ENCODE assay signal across 22 cellular contexts in the genomic region with DNA sequence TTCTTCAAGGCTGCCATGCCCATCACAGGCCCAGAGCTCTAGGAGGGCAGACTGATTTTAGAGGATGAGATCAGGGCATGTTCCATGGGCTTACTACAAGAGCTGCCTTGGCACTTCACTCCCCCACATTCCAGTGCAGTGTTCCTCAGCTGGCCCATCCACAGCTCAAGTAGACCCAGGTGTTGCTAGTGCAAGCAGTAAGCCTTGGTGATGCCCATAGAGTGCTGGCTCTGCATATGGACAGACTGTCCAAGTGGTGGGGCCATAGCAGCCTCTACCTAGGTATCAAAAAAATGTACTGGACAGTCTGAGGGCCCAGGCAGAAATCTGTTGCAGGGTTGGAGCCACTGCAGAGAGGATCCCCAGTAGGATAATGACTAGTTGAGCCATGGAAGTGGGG.
DNase-seq lines count a peak whose midpoint lies in the region; ATAC-seq and TF ChIP-seq lines count a peak whose summit lies in the region.
"Had no signal": no experiment of that assay in that cellular context is flagged by ENCODE, and none has a peak within 500 bp of the region (broad histone marks: within the 10 kb centered on the region; RNA-seq: fewer than 3 reads in every experiment).

No MANE protein-coding gene starts in this region.

- TF ChIP-seq POLR2A in gastroesophageal sphincter (IDR thresholded peaks at IDR 0.05) (no peak), tibial nerve (IDR thresholded peaks at IDR 0.05) (no peak)

- H3K27me3 ChIP-seq in heart right ventricle (no peaks in the 10 kb centered on the region), gastroesophageal sphincter (no peaks in the 10 kb centered on the region), tibial nerve (no peaks in the 10 kb centered on the region)
- H3K27me3 ChIP-seq: BLaER1 had no signal

- no peaks in the 10 kb centered on the region for H3K36me3 ChIP-seq in heart right ventricle
- H3K36me3 ChIP-seq in gastroesophageal sphincter: no peaks in the 10 kb centered on the region
- no peaks in the 10 kb centered on the region for H3K36me3 ChIP-seq in tibial nerve
- H3K36me3 ChIP-seq: BLaER1 had no signal

- H3K9me3 ChIP-seq in heart right ventricle (peaks cover 0 to 7% (median 0%) of the 10 kb centered on the region in 11 donors), gastroesophageal sphincter (peaks cover 0 to 4% (median 0%) of the 10 kb centered on the region in 3 donors), tibial nerve (peaks cover 0 to 10% (median 0%) of the 10 kb centered on the region in 4 donors)
- H3K9me3 ChIP-seq: BLaER1 had no signal

- no peaks in the 10 kb centered on the region for H3K4me1 Mint-ChIP-seq in stimulated activated memory B cell treated with anti-CD40 and anti-IgM and Interleukin-4, amounts not matched to agents 10 μg/mL and 1 μg/mL and 100 μg/mL, for 72 hours
- H3K4me1 Mint-ChIP-seq: B cell; CD4-positive, CD25-positive, alpha-beta regulatory T cell; GM23338; H9 had no signal

- DNase-seq in Right ventricle myocardium inferior (ENCODE audit: missing footprints) (peak; percentile 50), heart right ventricle (no peak), omental fat pad (ENCODE audit: low spot score) (no peak), HUDEP-2 (lab: John Stamatoyannopoulos, UW; ENCODE audit: unreplicated experiment in 76 of 76) (no peak), tibial nerve (ENCODE audit: low spot score in 2 of 2) (no peak), COLO668 (lab: John Stamatoyannopoulos, UW; ENCODE audit: unreplicated experiment) (no peak)
- DNase-seq: CD4-positive, CD25-positive, alpha-beta regulatory T cell; CD8-positive, alpha-beta T cell; DMS 273 treated with DMSO at 0.1 percent for 48 hours; DMS79; EL; GDM1; H9 had no signal

- TF ChIP-seq EP300 in gastroesophageal sphincter (IDR thresholded peaks at IDR 0.05) (no peak), tibial nerve (IDR thresholded peaks at IDR 0.05) (no peak)

- H3K36me3 Mint-ChIP-seq in stimulated activated memory B cell treated with anti-CD40 and anti-IgM and Interleukin-4, amounts not matched to agents 10 μg/mL and 1 μg/mL and 100 μg/mL, for 72 hours: no peaks in the 10 kb centered on the region
- H3K36me3 Mint-ChIP-seq: CD4-positive, CD25-positive, alpha-beta regulatory T cell; CD8-positive, alpha-beta T cell had no signal

- H3K4me1 ChIP-seq in heart right ventricle (no peaks in the 10 kb centered on the region), gastroesophageal sphincter (no peaks in the 10 kb centered on the region), tibial nerve (no peaks in the 10 kb centered on the region)
- H3K4me1 ChIP-seq: BLaER1 had no signal

- no peak overlapping the region for H3K4me3 Mint-ChIP-seq in stimulated activated memory B cell treated with anti-CD40 and anti-IgM and Interleukin-4, amounts not matched to agents 10 μg/mL and 1 μg/mL and 100 μg/mL, for 72 hours
- H3K4me3 Mint-ChIP-seq: B cell; CD4-positive, CD25-positive, alpha-beta regulatory T cell; CD8-positive, alpha-beta T cell; GM23338; H9 had no signal

- ATAC-seq in Right ventricle myocardium inferior (no peak), heart right ventricle (no peak), gastroesophageal sphincter (peak; percentile 28), omental fat pad (ENCODE audit: low FRiP score) (peak; percentile 6)
- peak; percentile 60 for ATAC-seq in stimulated activated memory B cell treated with anti-CD40 and anti-IgM and Interleukin-4, amounts not matched to agents 10 μg/mL and 1 μg/mL and 100 μg/mL, for 72 hours
- ATAC-seq: CD8-positive, alpha-beta T cell; GM12878; GM23338; HCT116 had no signal

- no peak for TF ChIP-seq CTCF in heart right ventricle (IDR thresholded peaks at IDR 0.05)
- no peak for TF ChIP-seq CTCF in gastroesophageal sphincter (IDR thresholded peaks at IDR 0.05)
- no peak for TF ChIP-seq CTCF in omental fat pad (IDR thresholded peaks at IDR 0.05)
- TF ChIP-seq CTCF in tibial nerve (IDR thresholded peaks at IDR 0.05): no peak

- H3K27ac ChIP-seq in heart right ventricle: no peak overlapping the region
- H3K27ac ChIP-seq in gastroesophageal sphincter: no peak overlapping the region
- H3K27ac ChIP-seq in tibial nerve: no peak overlapping the region
- H3K27ac ChIP-seq: 22Rv1, BLaER1, C4-2B had no signal

- intact Hi-C loops in Right ventricle myocardium inferior (cut with DNase I) (no loop called here), heart right ventricle (cut with DNase I) (no loop called here)

- H3K9me3 Mint-ChIP-seq in stimulated activated memory B cell treated with anti-CD40 and anti-IgM and Interleukin-4, amounts not matched to agents 10 μg/mL and 1 μg/mL and 100 μg/mL, for 72 hours: peaks cover 6% of the 10 kb centered on the region
- H3K9me3 Mint-ChIP-seq: CD8-positive, alpha-beta T cell had no signal

- H3K4me3 ChIP-seq in heart right ventricle: no peak overlapping the region
- no peak overlapping the region for H3K4me3 ChIP-seq in gastroesophageal sphincter
- no peak overlapping the region for H3K4me3 ChIP-seq in tibial nerve
- H3K4me3 ChIP-seq: BLaER1, GM12878, GM23338 had no signal

- H3K27ac Mint-ChIP-seq in stimulated activated memory B cell treated with anti-CD40 and anti-IgM and Interleukin-4, amounts not matched to agents 10 μg/mL and 1 μg/mL and 100 μg/mL, for 72 hours: no peak overlapping the region
- H3K27ac Mint-ChIP-seq: B cell; CD4-positive, CD25-positive, alpha-beta regulatory T cell; CD8-positive, alpha-beta T cell; GM23338; H9 had no signal

- H3K27me3 Mint-ChIP-seq in stimulated activated memory B cell treated with anti-CD40 and anti-IgM and Interleukin-4, amounts not matched to agents 10 μg/mL and 1 μg/mL and 100 μg/mL, for 72 hours: no peaks in the 10 kb centered on the region
- H3K27me3 Mint-ChIP-seq: B cell; CD4-positive, CD25-positive, alpha-beta regulatory T cell had no signal

Comparison
In these comparisons a context has a peak if more than half of its experiments do, and no peak if none do; other contexts are left out.
1. ATAC-seq: peak in gastroesophageal sphincter (single experiment), omental fat pad (single experiment) and stimulated activated memory B cell treated with anti-CD40 and anti-IgM and Interleukin-4, amounts not matched to agents 10 μg/mL and 1 μg/mL and 100 μg/mL, for 72 hours (single experiment); none in Right ventricle myocardium inferior (single experiment) and heart right ventricle (0 of 8).